In genomic region chr5:150317048-150318003, GRCh38 we compare ENCODE assay signal across 8 cellular contexts. TPM values are rescaled to one million over a fixed set of nuclear protein-coding genes. Genes with fewer than 3 reads are reported as not detected.
DNase-seq lines count a peak whose midpoint lies in the region; ATAC-seq and TF ChIP-seq lines count a peak whose summit lies in the region.

No MANE protein-coding gene starts in this region.

- intact Hi-C loops in left cardiac atrium (cut with DNase I) = no loop called here
- intact Hi-C loops in aorta (cut with DNase I) = no loop called here

- H3K4me1 ChIP-seq in right atrium auricular region (peaks cover 0 to 12% of the 10 kb centered on the region in 2 donors), aorta (ENCODE audit: control insufficient read depth in 1 of 2, insufficient read depth in 2 of 2, low read length in 2 of 2) (no peaks in the 10 kb centered on the region)

- H3K9me3 ChIP-seq in right atrium auricular region (no peaks in the 10 kb centered on the region), WERI-Rb-1 (ENCODE audit: severe bottlenecking) (no peaks in the 10 kb centered on the region), aorta (ENCODE audit: control insufficient read depth, low read length) (no peaks in the 10 kb centered on the region)

- H3K4me3 Mint-ChIP-seq in stimulated activated memory B cell treated with anti-CD40 and anti-IgM and Interleukin-4, amounts not matched to agents 10 μg/mL and 1 μg/mL and 100 μg/mL, for 72 hours = no peak overlapping the region

- H3K36me3 ChIP-seq in right atrium auricular region (no peaks in the 10 kb centered on the region), WERI-Rb-1 (no peaks in the 10 kb centered on the region), aorta (ENCODE audit: control insufficient read depth in 1 of 2, insufficient read depth in 2 of 2, low read length in 1 of 2) (no peaks in the 10 kb centered on the region)

- H3K27ac ChIP-seq in right atrium auricular region (no peak overlapping the region), WERI-Rb-1 (peak overlapping the region; percentile 50), aorta (ENCODE audit: low read depth in 1 of 2, low read length in 2 of 2) (no peak overlapping the region)

- H3K9me3 Mint-ChIP-seq in stimulated activated memory B cell treated with anti-CD40 and anti-IgM and Interleukin-4, amounts not matched to agents 10 μg/mL and 1 μg/mL and 100 μg/mL, for 72 hours = peaks cover 6% of the 10 kb centered on the region

- no peaks in the 10 kb centered on the region for H3K36me3 Mint-ChIP-seq in stimulated activated memory B cell treated with anti-CD40 and anti-IgM and Interleukin-4, amounts not matched to agents 10 μg/mL and 1 μg/mL and 100 μg/mL, for 72 hours

- ATAC-seq in left cardiac atrium (peak; percentile 28 to 91), aorta (ENCODE audit: low FRiP score) (peak; percentile 37), HG02840 (IDR thresholded peaks at IDR 0.05; ENCODE audit: low FRiP score, unreplicated experiment) (no peak)
- ATAC-seq in stimulated activated memory B cell treated with anti-CD40 and anti-IgM and Interleukin-4, amounts not matched to agents 10 μg/mL and 1 μg/mL and 100 μg/mL, for 72 hours = no peak

- 86 to 90% methylated on average over 11 of the region's 11 CpGs for WGBS in aorta, 2 donors

- peaks cover 28% of the 10 kb centered on the region for H3K27me3 Mint-ChIP-seq in stimulated activated memory B cell treated with anti-CD40 and anti-IgM and Interleukin-4, amounts not matched to agents 10 μg/mL and 1 μg/mL and 100 μg/mL, for 72 hours

- DNase-seq in left cardiac atrium (no peak), right atrium auricular region (ENCODE audit: low spot score) (no peak), WERI-Rb-1 (no peak), islet precursor cell (peak; percentile 100), aorta (no peak), globus pallidus (ENCODE audit: low spot score) (no peak)

- no peak for TF ChIP-seq CTCF in right atrium auricular region (IDR thresholded peaks at IDR 0.05)
- TF ChIP-seq CTCF in WERI-Rb-1 (IDR thresholded peaks at IDR 0.05; ENCODE audit: low read depth, low read length) = no peak

- no peak overlapping the region for H3K27ac Mint-ChIP-seq in stimulated activated memory B cell treated with anti-CD40 and anti-IgM and Interleukin-4, amounts not matched to agents 10 μg/mL and 1 μg/mL and 100 μg/mL, for 72 hours

- no peaks in the 10 kb centered on the region for H3K4me1 Mint-ChIP-seq in stimulated activated memory B cell treated with anti-CD40 and anti-IgM and Interleukin-4, amounts not matched to agents 10 μg/mL and 1 μg/mL and 100 μg/mL, for 72 hours

- H3K4me3 ChIP-seq in right atrium auricular region (no peak overlapping the region), WERI-Rb-1 (ENCODE audit: low read depth, low read length) (no peak overlapping the region), aorta (ENCODE audit: low read length in 2 of 2) (no peak overlapping the region)

- H3K27me3 ChIP-seq in right atrium auricular region (no peaks in the 10 kb centered on the region), WERI-Rb-1 (ENCODE audit: insufficient read depth, low read depth, severe bottlenecking) (no peaks in the 10 kb centered on the region), aorta (ENCODE audit: control insufficient read depth in 1 of 2, insufficient read depth in 2 of 2, low read length in 1 of 2) (no peaks in the 10 kb centered on the region)

RNA-seq across cellular contexts. Expression of gene ARSI, which starts 14.6 kb away (rescaled TPM):
- under 1 TPM; 0.68 to 0.84 TPM for total RNA-seq in left cardiac atrium
- under 1 TPM; 0.30 to 0.83 TPM for total RNA-seq in right atrium auricular region
- total RNA-seq in aorta = 1 to 10 TPM in 1 of 2 donors, under 1 TPM in 1; 0.91 to 2.7 TPM
- not detected for polyA plus RNA-seq in aorta

RNA-seq across cellular contexts. Expression of gene CAMK2A, which starts 27.8 kb away (rescaled TPM):
- total RNA-seq in left cardiac atrium = 10 to 100 TPM; 10.8 to 16.3 TPM
- 10 to 100 TPM in 1 of 2 donors, 1 to 10 TPM in 1; 4.9 to 18.2 TPM for total RNA-seq in right atrium auricular region
- under 1 TPM; 0.15 to 0.36 TPM for total RNA-seq in aorta
- under 1 TPM in 1 of 2 donors, not detected in 1; 0.13 TPM for polyA plus RNA-seq in aorta

RNA-seq across cellular contexts. Expression of gene TCOF1, which starts 40.2 kb away (rescaled TPM):
- total RNA-seq in left cardiac atrium (10 to 100 TPM; 17.4 to 18.5 TPM), right atrium auricular region (10 to 100 TPM; 17.5 to 18.1 TPM), aorta (10 to 100 TPM; 26.2 to 27.8 TPM)
- polyA plus RNA-seq in aorta = 10 to 100 TPM in 1 of 2 donors, 1 to 10 TPM in 1; 8.0 to 31.9 TPM

Comparison
In these comparisons a context has a peak if more than half of its experiments do, and no peak if none do; other contexts are left out.
1. ATAC-seq: peak in left cardiac atrium (2 of 2) and aorta (single experiment); none in stimulated activated memory B cell treated with anti-CD40 and anti-IgM and Interleukin-4, amounts not matched to agents 10 μg/mL and 1 μg/mL and 100 μg/mL, for 72 hours (single experiment) and HG02840 (single experiment).
2. RNA of gene CAMK2A, which starts 27.8 kb away (total RNA-seq): 4.9 to 18.2 TPM in right atrium auricular region and 10.8 to 16.3 TPM in left cardiac atrium; 0.15 to 0.36 TPM in aorta; every median in the first group is over 4 times any median in the second.